In genomic region chr19:52028780-52029123, GRCh38 we compare ENCODE assay signal across 8 cellular contexts. TPM values are rescaled to one million over a fixed set of nuclear protein-coding genes. Genes with fewer than 3 reads are reported as not detected.
DNase-seq lines count a peak whose midpoint lies in the region; ATAC-seq lines count a peak whose summit lies in the region.

No MANE protein-coding gene starts in this region.

- H3K27me3 Mint-ChIP-seq in activated T-helper 17 cell treated with anti-CD3 and anti-CD28 coated beads, Interleukin-2, amount 50 U/mL, for 72 hours = no peaks in the 10 kb centered on the region

- peak overlapping the region; percentile 97 for H3K4me3 Mint-ChIP-seq in activated T-helper 17 cell treated with anti-CD3 and anti-CD28 coated beads, Interleukin-2, amount 50 U/mL, for 72 hours

- peaks cover 23% of the 10 kb centered on the region for H3K9me3 Mint-ChIP-seq in activated T-helper 17 cell treated with anti-CD3 and anti-CD28 coated beads, Interleukin-2, amount 50 U/mL, for 72 hours

- H3K27ac Mint-ChIP-seq in activated T-helper 17 cell treated with anti-CD3 and anti-CD28 coated beads, Interleukin-2, amount 50 U/mL, for 72 hours = peak overlapping the region; percentile 95

- peak; percentile 19 for ATAC-seq in HG03139 (IDR thresholded peaks at IDR 0.05; ENCODE audit: unreplicated experiment)
- ATAC-seq in activated T-helper 17 cell treated with anti-CD3 and anti-CD28 coated beads, Interleukin-2, amount 50 U/mL, for 72 hours (replicated peaks) = peak; percentile 20
- peak; percentile 20 for ATAC-seq in stimulated activated naive CD8-positive, alpha-beta T cell treated with anti-CD3 and anti-CD28 coated beads, Interleukin-15, Interleukin-2, amounts not matched to agents 100 U/mL and 50 U/mL, for 24 hours
- ATAC-seq in HG03469 (IDR thresholded peaks at IDR 0.05; ENCODE audit: unreplicated experiment) = no peak

- DNase-seq in NCI-H2227 (lab: John Stamatoyannopoulos, UW; ENCODE audit: unreplicated experiment) = peak; percentile 64
- no peak for DNase-seq in NCI-H2227 treated with DMSO at 0.1 percent for 48 hours (lab: John Stamatoyannopoulos, UW)
- no peak for DNase-seq in stimulated activated naive CD8-positive, alpha-beta T cell treated with anti-CD3 and anti-CD28 coated beads, Interleukin-15, Interleukin-2, amounts not matched to agents 100 U/mL and 50 U/mL, for 24 hours
- DNase-seq in stimulated activated naive CD4-positive, alpha-beta T cell (lab: John Stamatoyannopoulos, UW) = no peak

- H3K36me3 Mint-ChIP-seq in activated T-helper 17 cell treated with anti-CD3 and anti-CD28 coated beads, Interleukin-2, amount 50 U/mL, for 72 hours (ENCODE audit: low read depth) = peaks cover 46% of the 10 kb centered on the region

- peak overlapping the region; percentile 98 for H3K4me3 ChIP-seq in iPS-11a (ENCODE audit: low read depth, low read length)

- no peaks in the 10 kb centered on the region for H3K4me1 Mint-ChIP-seq in activated T-helper 17 cell treated with anti-CD3 and anti-CD28 coated beads, Interleukin-2, amount 50 U/mL, for 72 hours

RNA-seq across cellular contexts. Expression of gene ZNF614, which starts 0.6 kb away (rescaled TPM):
- total RNA-seq in activated T-helper 17 cell treated with anti-CD3 and anti-CD28 coated beads, Interleukin-2, amount 50 U/mL, for 72 hours = 1 to 10 TPM; 7.0 to 7.7 TPM

RNA-seq across cellular contexts. Expression of gene ZNF432, which starts 19.9 kb away (rescaled TPM):
- total RNA-seq in activated T-helper 17 cell treated with anti-CD3 and anti-CD28 coated beads, Interleukin-2, amount 50 U/mL, for 72 hours = 10 to 100 TPM; 14.7 to 32.8 TPM

RNA-seq across cellular contexts. Expression of gene ZNF615, which starts 20.7 kb away (rescaled TPM):
- total RNA-seq in activated T-helper 17 cell treated with anti-CD3 and anti-CD28 coated beads, Interleukin-2, amount 50 U/mL, for 72 hours = 10 to 100 TPM in 1 of 2 donors, 1 to 10 TPM in 1; 5.9 to 15.2 TPM

RNA-seq across cellular contexts. Expression of gene ZNF350, which starts 42.1 kb away (rescaled TPM):
- 10 to 100 TPM in 1 of 2 donors, 1 to 10 TPM in 1; 6.2 to 12.8 TPM for total RNA-seq in activated T-helper 17 cell treated with anti-CD3 and anti-CD28 coated beads, Interleukin-2, amount 50 U/mL, for 72 hours
